Comparison of ENCODE assay signal across 19 cellular contexts in genomic region chr1:118113261-118113660, GRCh38.
DNase-seq lines count a peak whose midpoint lies in the region; ATAC-seq and TF ChIP-seq lines count a peak whose summit lies in the region.
"Had no signal": no experiment of that assay in that cellular context is flagged by ENCODE, and none has a peak within 500 bp of the region (broad histone marks: within the 10 kb centered on the region; RNA-seq: fewer than 3 reads in every experiment).

No MANE protein-coding gene starts in this region.

- no peak for TF ChIP-seq CTCF in AG10803 (conservative IDR thresholded peaks at IDR 0.05; ENCODE audit: low read length)

- DNase-seq in AG10803 (ENCODE audit: low read depth) (peak; percentile 73), HT1080 (ENCODE audit: low read depth) (peak; percentile 30), cerebellar cortex (ENCODE audit: low spot score) (peak; percentile 63), kidney tubule cell (ENCODE audit: low spot score) (peak; percentile 60), NCI-H524 (lab: John Stamatoyannopoulos, UW) (no peak), dermis blood vessel endothelial cell (no peak)
- DNase-seq: activated CD8-positive, alpha-beta T cell treated with anti-CD3 and anti-CD28 coated beads for 36 hours; head of caudate nucleus; NCI-H1092; NCI-H2029 treated with DMSO at 0.1 percent for 48 hours; NCI-H446 treated with DMSO at 0.1 percent for 48 hours; Peyer's patch; SK-N-SH; spleen; T-helper 9 cell; uterus had no signal

- H3K4me3 ChIP-seq in AG10803 (ENCODE audit: low read length), result no peak overlapping the region
- H3K4me3 ChIP-seq: GM23338, Peyer's patch, spleen, uterus had no signal

- ATAC-seq in HG02884 (IDR thresholded peaks at IDR 0.05; ENCODE audit: unreplicated experiment), result no peak
- no peak for ATAC-seq in GM21619 (IDR thresholded peaks at IDR 0.05; ENCODE audit: unreplicated experiment)
- ATAC-seq: activated CD8-positive, alpha-beta T cell treated with anti-CD3 and anti-CD28 coated beads for 36 hours; GM23338 had no signal

Comparison
In these comparisons a context has a peak if more than half of its experiments do, and no peak if none do; other contexts are left out.
1. DNase-seq: peak in AG10803 (single experiment), HT1080 (single experiment), cerebellar cortex (single experiment) and kidney tubule cell (single experiment); none in NCI-H524 (0 of 2) and dermis blood vessel endothelial cell (single experiment).